Comparison of ENCODE assay signal across 10 cellular contexts in genomic region chrY:7723991-7724632, GRCh38.
DNase-seq lines count a peak whose midpoint lies in the region; ATAC-seq and TF ChIP-seq lines count a peak whose summit lies in the region.
"Had no signal": no experiment of that assay in that cellular context is flagged by ENCODE, and none has a peak within 500 bp of the region (broad histone marks: within the 10 kb centered on the region; RNA-seq: fewer than 3 reads in every experiment).

No MANE protein-coding gene starts in this region.

- H3K4me1 ChIP-seq in neutrophil (ENCODE audit: control insufficient read depth in 1 of 2, insufficient read depth in 1 of 2, low read depth in 1 of 2, low read length in 1 of 2) = peaks cover 0 to 62% of the 10 kb centered on the region in 2 experiments

- peak overlapping the region; percentile 84 for H3K27ac ChIP-seq in neutrophil
- H3K27ac ChIP-seq: WERI-Rb-1 had no signal

- no peak overlapping the region for H3K4me3 ChIP-seq in neutrophil (ENCODE audit: low read depth in 1 of 2, low read length in 1 of 2)

- H3K9me3 ChIP-seq in neutrophil = no peaks in the 10 kb centered on the region

- no peaks in the 10 kb centered on the region for H3K27me3 ChIP-seq in neutrophil

- H3K27me3 Mint-ChIP-seq in chondrocyte (ENCODE audit: low read depth) = no peaks in the 10 kb centered on the region
- H3K27me3 Mint-ChIP-seq in activated naive CD4-positive, alpha-beta T cell treated with anti-CD3 and anti-CD28 coated beads for 36 hours (ENCODE audit: low read depth) = no peaks in the 10 kb centered on the region

- no peaks in the 10 kb centered on the region for H3K9me3 Mint-ChIP-seq in chondrocyte (ENCODE audit: low read depth)
- H3K9me3 Mint-ChIP-seq in activated naive CD4-positive, alpha-beta T cell treated with anti-CD3 and anti-CD28 coated beads for 36 hours = no peaks in the 10 kb centered on the region

- CTCF ChIA-PET in activated naive CD4-positive, alpha-beta T cell treated with anti-CD3 and anti-CD28 coated beads for 36 hours (lab: Charles Lee) = no interaction called here

- no peaks in the 10 kb centered on the region for H3K4me1 Mint-ChIP-seq in chondrocyte (ENCODE audit: low read depth)
- H3K4me1 Mint-ChIP-seq in activated naive CD4-positive, alpha-beta T cell treated with anti-CD3 and anti-CD28 coated beads for 36 hours (ENCODE audit: low read depth) = peaks cover 10% of the 10 kb centered on the region

- intact Hi-C loops in activated naive CD4-positive, alpha-beta T cell treated with anti-CD3 and anti-CD28 coated beads for 36 hours (cut with micrococcal nuclease) = no loop called here

- no peak overlapping the region for H3K4me3 Mint-ChIP-seq in chondrocyte (ENCODE audit: unreplicated experiment)
- no peak overlapping the region for H3K4me3 Mint-ChIP-seq in activated naive CD4-positive, alpha-beta T cell treated with anti-CD3 and anti-CD28 coated beads for 36 hours

- H3K36me3 ChIP-seq in neutrophil = no peaks in the 10 kb centered on the region
- H3K36me3 ChIP-seq: WERI-Rb-1 had no signal

- DNase-seq in NCI-H446 treated with DMSO at 0.1 percent for 48 hours (lab: John Stamatoyannopoulos, UW) (peak; percentile 31), chondrocyte (ENCODE audit: low spot score) (no peak)
- DNase-seq in activated naive CD4-positive, alpha-beta T cell treated with anti-CD3 and anti-CD28 coated beads for 36 hours = no peak
- DNase-seq: NCI-H226; stimulated activated CD4-positive, alpha-beta T cell treated with anti-CD3 and anti-CD28 coated beads, Interleukin-4, amount 100 ng/mL, for 1 hour; WERI-Rb-1 had no signal

- TF ChIP-seq CTCF in neutrophil (IDR thresholded peaks at IDR 0.05) (no peak), chondrocyte (IDR thresholded peaks at IDR 0.05) (no peak)

- H3K36me3 Mint-ChIP-seq in chondrocyte (ENCODE audit: low read depth) = no peaks in the 10 kb centered on the region
- H3K36me3 Mint-ChIP-seq in activated naive CD4-positive, alpha-beta T cell treated with anti-CD3 and anti-CD28 coated beads for 36 hours (ENCODE audit: low read depth) = no peaks in the 10 kb centered on the region

- peak; percentile 74 for ATAC-seq in GM19043 (IDR thresholded peaks at IDR 0.05; ENCODE audit: low read depth, unreplicated experiment)
- ATAC-seq in HG02798 (IDR thresholded peaks at IDR 0.05; ENCODE audit: poor library complexity, unreplicated experiment) = peak; percentile 80
- ATAC-seq in HG03139 (IDR thresholded peaks at IDR 0.05; ENCODE audit: unreplicated experiment) = no peak

- no peak overlapping the region for H3K27ac Mint-ChIP-seq in chondrocyte (ENCODE audit: unreplicated experiment)
- no peak overlapping the region for H3K27ac Mint-ChIP-seq in activated naive CD4-positive, alpha-beta T cell treated with anti-CD3 and anti-CD28 coated beads for 36 hours
